10 cellular contexts compared by ENCODE assay signal in the genomic region with DNA sequence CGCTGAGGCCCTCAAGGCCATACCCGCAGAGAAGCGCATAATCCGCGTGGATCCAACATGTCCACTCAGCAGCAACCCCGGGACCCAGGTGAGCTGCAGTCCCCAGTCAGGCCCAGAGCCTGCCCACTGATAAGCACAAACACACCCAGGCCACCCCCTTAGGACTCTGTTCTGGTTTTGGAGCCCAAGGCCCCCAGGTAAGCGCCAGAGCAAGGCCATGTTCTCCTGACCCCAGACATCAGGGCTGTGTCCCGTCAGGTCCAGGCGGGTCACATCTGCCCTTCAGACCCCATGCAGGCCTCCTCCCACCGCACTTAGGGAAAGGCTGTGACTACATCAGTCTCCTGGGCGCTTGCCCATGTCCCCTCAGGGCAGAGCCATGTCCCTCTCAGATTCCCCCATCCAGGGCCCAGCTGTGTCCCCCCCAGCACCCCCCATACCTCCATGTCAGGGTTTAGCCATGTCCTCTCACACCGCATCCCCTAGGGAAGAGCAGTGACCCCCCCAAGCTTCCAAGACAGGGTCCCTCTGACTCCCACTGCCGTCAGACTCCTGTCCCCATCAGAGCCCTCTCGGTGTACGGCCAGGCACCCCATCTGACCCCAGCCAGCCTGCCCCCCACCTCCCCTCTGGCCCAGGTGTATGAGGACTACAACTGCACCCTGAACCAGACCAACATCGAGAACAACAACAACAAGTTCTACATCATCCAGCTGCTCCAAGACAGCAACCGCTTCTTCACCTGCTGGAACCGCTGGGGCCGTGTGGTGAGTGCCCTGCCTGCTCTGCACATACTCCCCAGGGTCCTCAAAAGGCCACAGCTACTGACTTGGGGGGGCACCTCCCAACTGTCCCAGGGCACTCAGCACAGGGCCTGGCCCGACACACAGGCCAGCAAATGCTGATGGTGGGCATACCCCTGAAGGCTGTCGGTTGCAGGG. TPM values are rescaled to one million over a fixed set of nuclear protein-coding genes. Genes with fewer than 3 reads are reported as not detected.
DNase-seq lines count a peak whose midpoint lies in the region; ATAC-seq, FAIRE-seq and TF ChIP-seq lines count a peak whose summit lies in the region.
"Had no signal": no experiment of that assay in that cellular context is flagged by ENCODE, and none has a peak within 500 bp of the region (broad histone marks: within the 10 kb centered on the region; RNA-seq: fewer than 3 reads in every experiment).

No MANE protein-coding gene starts in this region.

- no peak for ATAC-seq in SK-N-SH treated with all-trans-retinoic acid at 6 μM for 48 hours
- no peak for ATAC-seq in stimulated activated naive B cell treated with anti-CD40 and anti-IgM and Interleukin-4, amounts not matched to agents 10 μg/mL and 1 μg/mL and 100 μg/mL, for 72 hours (replicated peaks)
- ATAC-seq in HG02938 (IDR thresholded peaks at IDR 0.05; ENCODE audit: unreplicated experiment): no peak

- H3K27me3 ChIP-seq in SK-N-SH (ENCODE audit: insufficient read depth): no peaks in the 10 kb centered on the region

- no peak overlapping the region; the same call in 1 of the 2 replicates for H2AFZ ChIP-seq in SK-N-SH (ENCODE audit: low read depth)

- TF ChIP-seq RAD21 in SK-N-SH (IDR thresholded peaks at IDR 0.05; ENCODE audit: low read length): no peak

- H3K27ac Mint-ChIP-seq in activated T-helper 1 cell treated with anti-CD3 and anti-CD28 coated beads, Interleukin-12 subunit alpha, Interleukin-12 subunit beta, Interleukin-2, Interleukin-4 antibody, amounts not matched to agents 30 ng/mL and 10 ng/mL and 1 ng/mL, durations not matched to agents 14 hours and 24 hours and 36 hours: no peak overlapping the region
- H3K27ac Mint-ChIP-seq in stimulated activated naive B cell treated with anti-CD40 and anti-IgM and Interleukin-4, amounts not matched to agents 10 μg/mL and 1 μg/mL and 100 μg/mL, for 72 hours: peak overlapping the region; percentile 78

- H3K9me3 ChIP-seq in SK-N-SH (no peaks in the 10 kb centered on the region), kidney (ENCODE audit: control insufficient read depth in 1 of 2, low read length in 2 of 2) (no peaks in the 10 kb centered on the region)

- DNase-seq in SK-N-SH (no peak), kidney (peak; percentile 78)
- no peak for DNase-seq in activated T-helper 1 cell treated with anti-CD3 and anti-CD28 coated beads, Interleukin-12 subunit alpha, Interleukin-12 subunit beta, Interleukin-2, Interleukin-4 antibody, amounts not matched to agents 30 ng/mL and 10 ng/mL and 1 ng/mL, durations not matched to agents 14 hours and 24 hours and 36 hours (ENCODE audit: low spot score)
- DNase-seq in stimulated activated naive B cell treated with anti-CD40 and anti-IgM and Interleukin-4, amounts not matched to agents 10 μg/mL and 1 μg/mL and 100 μg/mL, for 72 hours: no peak
- DNase-seq in activated CD8-positive, alpha-beta memory T cell treated with anti-CD3 and anti-CD28 coated beads for 24 hours: no peak
- no peak for DNase-seq in stimulated activated naive CD4-positive, alpha-beta T cell treated with Interleukin-2 at 50 U/mL for 16 hours (lab: John Stamatoyannopoulos, UW)
- DNase-seq: NCI-H1105 treated with DMSO at 0.1 percent for 48 hours had no signal

- H3K4me3 ChIP-seq in SK-N-SH (ENCODE audit: low read depth in 2 of 2, low read length in 1 of 2): peak overlapping the region in 1 of 2 experiments; percentile 51; a peak in 2 of 4 replicates
- H3K4me3 ChIP-seq in kidney (ENCODE audit: low read length in 2 of 2): peak overlapping the region in 1 of 2 donors; percentile 85

- peaks cover 14% of the 10 kb centered on the region for H3K36me3 Mint-ChIP-seq in activated T-helper 1 cell treated with anti-CD3 and anti-CD28 coated beads, Interleukin-12 subunit alpha, Interleukin-12 subunit beta, Interleukin-2, Interleukin-4 antibody, amounts not matched to agents 30 ng/mL and 10 ng/mL and 1 ng/mL, durations not matched to agents 14 hours and 24 hours and 36 hours (ENCODE audit: low read depth)
- H3K36me3 Mint-ChIP-seq in stimulated activated naive B cell treated with anti-CD40 and anti-IgM and Interleukin-4, amounts not matched to agents 10 μg/mL and 1 μg/mL and 100 μg/mL, for 72 hours: peaks cover 29 to 55% of the 10 kb centered on the region in 2 donors

- 0 out of 2 replicates have a peak, but pooled peaks cover 6% of the 10 kb centered on the region for H4K20me1 ChIP-seq in SK-N-SH (ENCODE audit: insufficient read depth)

- FAIRE-seq in kidney (lab: Jason Lieb, UNC): no peak
- FAIRE-seq: A204.1 had no signal

- TF ChIP-seq EP300 in SK-N-SH (IDR thresholded peaks at IDR 0.05; ENCODE audit: borderline replicate concordance in 1 of 2, low read depth in 1 of 2, low read length in 1 of 2): no peak

- peak overlapping the region; percentile 87 for H3K4me2 ChIP-seq in SK-N-SH

- H3K9ac ChIP-seq in SK-N-SH (peak overlapping the region; percentile 82; the same call in 1 of the 2 replicates), kidney (ENCODE audit: low read length in 2 of 2) (peak overlapping the region in 1 of 2 donors; percentile 95)

- H3K9me2 ChIP-seq in SK-N-SH: no peaks in the 10 kb centered on the region

- peaks cover 29% of the 10 kb centered on the region for H3K4me1 Mint-ChIP-seq in activated T-helper 1 cell treated with anti-CD3 and anti-CD28 coated beads, Interleukin-12 subunit alpha, Interleukin-12 subunit beta, Interleukin-2, Interleukin-4 antibody, amounts not matched to agents 30 ng/mL and 10 ng/mL and 1 ng/mL, durations not matched to agents 14 hours and 24 hours and 36 hours (ENCODE audit: low read depth)
- peaks cover 30 to 45% of the 10 kb centered on the region in 2 donors for H3K4me1 Mint-ChIP-seq in stimulated activated naive B cell treated with anti-CD40 and anti-IgM and Interleukin-4, amounts not matched to agents 10 μg/mL and 1 μg/mL and 100 μg/mL, for 72 hours

- no peaks in the 10 kb centered on the region for H3F3A ChIP-seq in SK-N-SH (replicated peaks; ENCODE audit: insufficient read depth)

- intact Hi-C loops in activated T-helper 1 cell treated with anti-CD3 and anti-CD28 coated beads, Interleukin-12 subunit alpha, Interleukin-12 subunit beta, Interleukin-2, Interleukin-4 antibody, amounts not matched to agents 30 ng/mL and 10 ng/mL and 1 ng/mL, durations not matched to agents 14 hours and 24 hours and 36 hours (cut with micrococcal nuclease): loop anchor here (2.0 to 5.0 kb wide), 2 partner anchors 273 to 1404 kb away; partner anchors contain the start of genes DCP1A and TEX264
- intact Hi-C loops in kidney (cut with DNase I): no loop called here

- no peaks in the 10 kb centered on the region for H3K9me3 Mint-ChIP-seq in activated T-helper 1 cell treated with anti-CD3 and anti-CD28 coated beads, Interleukin-12 subunit alpha, Interleukin-12 subunit beta, Interleukin-2, Interleukin-4 antibody, amounts not matched to agents 30 ng/mL and 10 ng/mL and 1 ng/mL, durations not matched to agents 14 hours and 24 hours and 36 hours
- no peaks in the 10 kb centered on the region for H3K9me3 Mint-ChIP-seq in stimulated activated naive B cell treated with anti-CD40 and anti-IgM and Interleukin-4, amounts not matched to agents 10 μg/mL and 1 μg/mL and 100 μg/mL, for 72 hours

- H3K27ac ChIP-seq in SK-N-SH (ENCODE audit: low read depth in 2 of 2, low read length in 1 of 2) (peak overlapping the region; percentile 85 to 97; a peak in 3 of 4 replicates), kidney (ENCODE audit: low read depth in 2 of 2, low read length in 2 of 2) (peak overlapping the region in 1 of 2 donors; percentile 95)

- TF ChIP-seq CTCF in SK-N-SH (IDR thresholded peaks at IDR 0.05): no peak
- TF ChIP-seq CTCF in kidney (IDR thresholded peaks at IDR 0.05; ENCODE audit: borderline replicate concordance, extremely low read depth, insufficient read depth): no peak

- peaks cover 29% of the 10 kb centered on the region for H3K79me2 ChIP-seq in SK-N-SH (ENCODE audit: insufficient read depth)

- H3K4me1 ChIP-seq in SK-N-SH (ENCODE audit: control insufficient read depth in 1 of 2, insufficient read depth in 2 of 2, low read depth in 1 of 2, low read length in 1 of 2) (peaks cover 11 to 18% of the 10 kb centered on the region in 2 experiments; a peak in 3 of 4 replicates), kidney (ENCODE audit: control insufficient read depth in 1 of 2, insufficient read depth in 1 of 2, low read depth in 1 of 2, low read length in 2 of 2) (peaks cover 15 to 17% of the 10 kb centered on the region in 2 donors)

- 99% methylated on average over 16 of the region's 21 CpGs for WGBS in SK-N-SH (ENCODE audit: low lambda C conversion rate)

- POLR2A ChIA-PET in SK-N-SH (lab: Yijun Ruan, JAX): interaction anchor here (0.6 to 2.3 kb wide), 5 partner anchors 20 to 52 kb away, joined by 3 to 19 read pairs (median 13); partner anchors contain the start of genes ABHD14B, PCBP4 and RPL29

- H3K27me3 Mint-ChIP-seq in activated T-helper 1 cell treated with anti-CD3 and anti-CD28 coated beads, Interleukin-12 subunit alpha, Interleukin-12 subunit beta, Interleukin-2, Interleukin-4 antibody, amounts not matched to agents 30 ng/mL and 10 ng/mL and 1 ng/mL, durations not matched to agents 14 hours and 24 hours and 36 hours (ENCODE audit: insufficient read depth): no peaks in the 10 kb centered on the region
- H3K27me3 Mint-ChIP-seq in stimulated activated naive B cell treated with anti-CD40 and anti-IgM and Interleukin-4, amounts not matched to agents 10 μg/mL and 1 μg/mL and 100 μg/mL, for 72 hours: no peaks in the 10 kb centered on the region

- H3K36me3 ChIP-seq in SK-N-SH (replicated peaks in 1 of 2; ENCODE audit: control insufficient read depth in 1 of 2, insufficient read depth in 2 of 2, low read length in 1 of 2): peaks cover 0 to 6% of the 10 kb centered on the region in 2 experiments
- H3K36me3 ChIP-seq in kidney (ENCODE audit: control insufficient read depth in 1 of 2, insufficient read depth in 2 of 2, low read length in 2 of 2): peaks cover 2 to 9% of the 10 kb centered on the region in 2 donors

- CTCF ChIA-PET in SK-N-SH (lab: Yijun Ruan, JAX): interaction anchor here (1.0 to 5.3 kb wide), 12 partner anchors 9 to 200 kb away, joined by 3 to 80 read pairs (median 7); partner anchors contain the start of genes ABHD14A, ABHD14B, DUSP7 and GPR62

- H3K4me3 Mint-ChIP-seq in activated T-helper 1 cell treated with anti-CD3 and anti-CD28 coated beads, Interleukin-12 subunit alpha, Interleukin-12 subunit beta, Interleukin-2, Interleukin-4 antibody, amounts not matched to agents 30 ng/mL and 10 ng/mL and 1 ng/mL, durations not matched to agents 14 hours and 24 hours and 36 hours: peak overlapping the region; percentile 28
- peak overlapping the region; percentile 24 to 81 for H3K4me3 Mint-ChIP-seq in stimulated activated naive B cell treated with anti-CD40 and anti-IgM and Interleukin-4, amounts not matched to agents 10 μg/mL and 1 μg/mL and 100 μg/mL, for 72 hours

RNA-seq across cellular contexts. Expression of gene PARP3, which starts 1.6 kb away (rescaled TPM):
- polyA plus RNA-seq in SK-N-SH (2012; rRNA removed): 31.1 and 35.2 TPM in 2 replicates
- 16.1 and 19.9 TPM in 2 replicates for polyA plus RNA-seq in SK-N-SH (2012; cell fraction: cytosol; rRNA removed)
- polyA plus RNA-seq in SK-N-SH (2012; cell fraction: nucleus; rRNA removed): 122 and 160 TPM in 2 replicates
- 13.4 and 14.5 TPM in 2 replicates for total RNA-seq in activated T-helper 1 cell treated with anti-CD3 and anti-CD28 coated beads, Interleukin-12 subunit alpha, Interleukin-12 subunit beta, Interleukin-2, Interleukin-4 antibody, amounts not matched to agents 30 ng/mL and 10 ng/mL and 1 ng/mL, durations not matched to agents 14 hours and 24 hours and 36 hours
- total RNA-seq in kidney: 28.5 TPM
- polyA plus RNA-seq in kidney (ENCODE audit: insufficient read depth, low read depth, low replicate concordance): 30.1 TPM

RNA-seq across cellular contexts. Expression of gene RRP9, which starts 2.0 kb away (rescaled TPM):
- polyA plus RNA-seq in SK-N-SH (2012; rRNA removed) (49.6 and 52.0 TPM in 2 replicates), kidney (ENCODE audit: insufficient read depth, low read depth, low replicate concordance) (17.8 TPM)
- polyA plus RNA-seq in SK-N-SH (2012; cell fraction: cytosol; rRNA removed): 26.7 and 37.1 TPM in 2 replicates
- polyA plus RNA-seq in SK-N-SH (2012; cell fraction: nucleus; rRNA removed): 45.8 and 51.3 TPM in 2 replicates
- total RNA-seq in activated T-helper 1 cell treated with anti-CD3 and anti-CD28 coated beads, Interleukin-12 subunit alpha, Interleukin-12 subunit beta, Interleukin-2, Interleukin-4 antibody, amounts not matched to agents 30 ng/mL and 10 ng/mL and 1 ng/mL, durations not matched to agents 14 hours and 24 hours and 36 hours: 91.8 and 93.1 TPM in 2 replicates
- 18.6 TPM for total RNA-seq in kidney

RNA-seq across cellular contexts. Expression of gene GPR62, which starts 11.5 kb away (rescaled TPM):
- polyA plus RNA-seq in SK-N-SH (2012; rRNA removed) (0.02 and 0.10 TPM in 2 replicates), kidney (ENCODE audit: insufficient read depth, low read depth, low replicate concordance) (0.41 TPM)
- polyA plus RNA-seq in SK-N-SH (2012; cell fraction: cytosol; rRNA removed): not detected in 2 replicates
- 0.07 and 0.15 TPM in 2 replicates for polyA plus RNA-seq in SK-N-SH (2012; cell fraction: nucleus; rRNA removed)
- not detected in 2 replicates for total RNA-seq in activated T-helper 1 cell treated with anti-CD3 and anti-CD28 coated beads, Interleukin-12 subunit alpha, Interleukin-12 subunit beta, Interleukin-2, Interleukin-4 antibody, amounts not matched to agents 30 ng/mL and 10 ng/mL and 1 ng/mL, durations not matched to agents 14 hours and 24 hours and 36 hours
- total RNA-seq in kidney: 0.09 TPM

RNA-seq across cellular contexts. Expression of gene PCBP4, which starts 23.5 kb away (rescaled TPM):
- polyA plus RNA-seq in SK-N-SH (2012; rRNA removed): 97.4 and 118 TPM in 2 replicates
- polyA plus RNA-seq in SK-N-SH (2012; cell fraction: cytosol; rRNA removed): 43.8 and 61.7 TPM in 2 replicates
- polyA plus RNA-seq in SK-N-SH (2012; cell fraction: nucleus; rRNA removed): 499 and 538 TPM in 2 replicates
- 14.8 and 18.0 TPM in 2 replicates for total RNA-seq in activated T-helper 1 cell treated with anti-CD3 and anti-CD28 coated beads, Interleukin-12 subunit alpha, Interleukin-12 subunit beta, Interleukin-2, Interleukin-4 antibody, amounts not matched to agents 30 ng/mL and 10 ng/mL and 1 ng/mL, durations not matched to agents 14 hours and 24 hours and 36 hours
- total RNA-seq in kidney: 31.7 TPM
- 34.0 TPM for polyA plus RNA-seq in kidney (ENCODE audit: insufficient read depth, low read depth, low replicate concordance)

RNA-seq across cellular contexts. Expression of gene ABHD14B, which starts 30.1 kb away (rescaled TPM):
- polyA plus RNA-seq in SK-N-SH (2012; rRNA removed): 64.1 and 88.3 TPM in 2 replicates
- polyA plus RNA-seq in SK-N-SH (2012; cell fraction: cytosol; rRNA removed): 45.6 and 58.3 TPM in 2 replicates
- 45.8 and 64.4 TPM in 2 replicates for polyA plus RNA-seq in SK-N-SH (2012; cell fraction: nucleus; rRNA removed)
- total RNA-seq in activated T-helper 1 cell treated with anti-CD3 and anti-CD28 coated beads, Interleukin-12 subunit alpha, Interleukin-12 subunit beta, Interleukin-2, Interleukin-4 antibody, amounts not matched to agents 30 ng/mL and 10 ng/mL and 1 ng/mL, durations not matched to agents 14 hours and 24 hours and 36 hours: 37.9 and 38.0 TPM in 2 replicates
- total RNA-seq in kidney: 73.5 TPM
- polyA plus RNA-seq in kidney (ENCODE audit: insufficient read depth, low read depth, low replicate concordance): 207 TPM
